8 cellular contexts compared by ENCODE assay signal in the genomic region with DNA sequence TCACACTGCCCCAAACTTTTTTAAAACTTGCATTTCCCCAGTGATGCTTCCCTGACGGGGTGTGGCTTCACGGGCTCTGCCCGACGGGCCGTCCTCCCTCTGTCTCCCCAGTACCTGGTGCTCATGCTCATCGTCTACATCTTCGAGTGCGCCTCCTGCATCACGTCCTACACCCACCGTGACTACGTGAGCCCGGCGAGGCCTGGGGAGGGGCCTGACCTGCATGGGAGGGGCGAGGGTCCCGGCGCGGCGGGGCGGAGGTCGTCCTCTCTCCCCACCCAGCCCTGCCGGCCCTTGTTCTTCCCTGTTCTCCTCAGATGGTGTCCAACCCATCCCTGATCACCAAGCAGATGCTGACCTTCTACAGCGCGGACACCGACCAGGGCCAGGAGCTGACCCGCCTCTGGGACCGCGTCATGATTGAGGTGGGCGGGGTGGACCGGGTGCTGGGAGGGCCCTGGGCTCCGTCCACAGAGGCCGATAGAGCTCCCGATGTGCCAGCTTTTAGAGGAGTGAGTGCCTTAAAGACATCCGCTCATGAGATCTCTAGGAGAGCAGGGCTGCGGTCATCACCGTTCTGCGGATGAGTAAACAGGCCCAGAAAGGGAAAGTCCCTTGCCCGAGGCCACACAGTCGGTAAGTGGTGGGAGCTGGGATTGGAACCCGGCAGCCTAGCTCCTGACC. TPM values are rescaled to one million over a fixed set of nuclear protein-coding genes. Genes with fewer than 3 reads are reported as not detected.
DNase-seq lines count a peak whose midpoint lies in the region; ATAC-seq and TF ChIP-seq lines count a peak whose summit lies in the region.

No MANE protein-coding gene starts in this region.

- H3K79me1 ChIP-seq in neuronal stem cell (ENCODE audit: low read depth, low read length), result no peaks in the 10 kb centered on the region

- peak overlapping the region; percentile 58 for H3K4me2 ChIP-seq in neuronal stem cell (ENCODE audit: insufficient read depth, low read length, poor library complexity, severe bottlenecking)

- no peaks in the 10 kb centered on the region for H3K36me3 Mint-ChIP-seq in Caco-2 (ENCODE audit: insufficient read depth, unreplicated experiment)

- no peaks in the 10 kb centered on the region for H3K9me3 Mint-ChIP-seq in Caco-2 (ENCODE audit: unreplicated experiment)

- POLR2A ChIA-PET in Caco-2 (lab: Charles Lee), result interaction anchor here (0.7 to 1.1 kb wide), 2 partner anchors 25 to 75 kb away, joined by 4 read pairs; a partner anchor contains a TSS

- peak overlapping the region; percentile 88 for H3K9ac ChIP-seq in neuronal stem cell (ENCODE audit: low read depth, low read length, poor library complexity)

- H2BK12ac ChIP-seq in neuronal stem cell (ENCODE audit: low read length), result peak overlapping the region; percentile 30

- H3K4me1 Mint-ChIP-seq in Caco-2 (ENCODE audit: low read depth, unreplicated experiment), result peaks cover 29% of the 10 kb centered on the region

- H3K18ac ChIP-seq in neuronal stem cell (ENCODE audit: low read length), result peak overlapping the region; percentile 84

- H3K4me3 ChIP-seq in Caco-2 (ENCODE audit: low read depth, low read length), result peak overlapping the region; percentile 52
- H3K4me3 ChIP-seq in esophagus muscularis mucosa, result peak overlapping the region; percentile 30 to 59 (median 42)
- peak overlapping the region; percentile 22 to 77 for H3K4me3 ChIP-seq in neuronal stem cell (ENCODE audit: low read length in 2 of 2)

- no peak for TF ChIP-seq POLR2A in esophagus muscularis mucosa (IDR thresholded peaks at IDR 0.05; ENCODE audit: low read depth)

- H3K9me3 ChIP-seq in Caco-2 (no peaks in the 10 kb centered on the region), esophagus muscularis mucosa (no peaks in the 10 kb centered on the region), neuronal stem cell (replicated peaks in 1 of 2; ENCODE audit: control insufficient read depth in 2 of 2, insufficient read depth in 1 of 2, low read depth in 1 of 2, low read length in 2 of 2) (peaks cover 0 to 3% of the 10 kb centered on the region in 2 donors)

- peak overlapping the region; percentile 52 for H3K23ac ChIP-seq in neuronal stem cell (ENCODE audit: low read depth, low read length, poor library complexity)

- H2BK120ac ChIP-seq in neuronal stem cell (ENCODE audit: low read depth, low read length), result no peak overlapping the region

- no peak for TF ChIP-seq CTCF in Caco-2 (IDR thresholded peaks at IDR 0.05; ENCODE audit: insufficient read depth in 1 of 2, low read depth in 1 of 2, low read length in 1 of 2, severe bottlenecking in 1 of 2, unreplicated experiment in 1 of 2)
- no peak for TF ChIP-seq CTCF in esophagus muscularis mucosa (IDR thresholded peaks at IDR 0.05)

- peak overlapping the region; percentile 86 for H4K8ac ChIP-seq in neuronal stem cell (ENCODE audit: low read depth, low read length)

- 7% methylated on average over 34 of the region's 39 CpGs for WGBS in esophagus muscularis mucosa
- WGBS in neuronal stem cell (ENCODE audit: extremely low coverage in 2 of 2, insufficient read length in 2 of 2, insufficient replicate concordance in 1 of 2), 2 donors, result no CpG with 5 or more reads among the region's 39 CpGs

- no peak overlapping the region for H3K27ac ChIP-seq in esophagus muscularis mucosa (replicated peaks in 1 of 4)
- H3K27ac ChIP-seq in neuronal stem cell (replicated peaks; ENCODE audit: low read length), result no peak overlapping the region

- peak overlapping the region; percentile 75 for H3K27ac Mint-ChIP-seq in Caco-2 (ENCODE audit: unreplicated experiment)

- no peak overlapping the region for H3K4ac ChIP-seq in neuronal stem cell (ENCODE audit: low read length)

- H3K27me3 Mint-ChIP-seq in Caco-2 (ENCODE audit: insufficient read depth, unreplicated experiment), result peaks cover 12% of the 10 kb centered on the region

- H3K27me3 ChIP-seq in Caco-2 (replicated peaks; ENCODE audit: control insufficient read depth, insufficient read depth, low read length), result no peaks in the 10 kb centered on the region
- H3K27me3 ChIP-seq in esophagus muscularis mucosa, result peaks cover 0 to 64% (median 8%) of the 10 kb centered on the region in 4 donors
- H3K27me3 ChIP-seq in neuronal stem cell (ENCODE audit: control insufficient read depth in 3 of 3, insufficient read depth in 3 of 3, low read depth in 1 of 3, low read length in 3 of 3), result peaks cover 0 to 18% (median 10%) of the 10 kb centered on the region in 3 experiments

- BruUV-seq in Caco-2 (replicated peaks; lab: Mats Ljungman, UMichigan), result no TSS peak

- no peak overlapping the region for H2BK5ac ChIP-seq in neuronal stem cell (ENCODE audit: low read length)

- ATAC-seq in GM21515 (IDR thresholded peaks at IDR 0.05; ENCODE audit: unreplicated experiment) (no peak), GM21786 (IDR thresholded peaks at IDR 0.05; ENCODE audit: unreplicated experiment) (no peak), GM21360 (IDR thresholded peaks at IDR 0.05; ENCODE audit: unreplicated experiment) (no peak)

- H2BK15ac ChIP-seq in neuronal stem cell (ENCODE audit: low read length), result no peak overlapping the region

- no peak overlapping the region for H4K91ac ChIP-seq in neuronal stem cell (ENCODE audit: low read depth, low read length, poor library complexity)

- H3K36me3 ChIP-seq in Caco-2 (ENCODE audit: control insufficient read depth, insufficient read depth, low read length), result no peaks in the 10 kb centered on the region
- no peaks in the 10 kb centered on the region for H3K36me3 ChIP-seq in esophagus muscularis mucosa
- H3K36me3 ChIP-seq in neuronal stem cell (replicated peaks in 1 of 2; ENCODE audit: control insufficient read depth in 2 of 2, insufficient read depth in 2 of 2, low read length in 2 of 2), result no peaks in the 10 kb centered on the region

- CTCF ChIA-PET in Caco-2 (lab: Charles Lee), result interaction anchor here (0.6 to 1.1 kb wide), 3 partner anchors 25 to 72 kb away, joined by 3 to 4 read pairs (median 3); a partner anchor contains a TSS

- peak overlapping the region; percentile 81 for H3K4me3 Mint-ChIP-seq in Caco-2 (ENCODE audit: unreplicated experiment)

- H2AK5ac ChIP-seq in neuronal stem cell (ENCODE audit: low read depth, low read length), result no peak overlapping the region

- no peak for TF ChIP-seq EP300 in esophagus muscularis mucosa (IDR thresholded peaks at IDR 0.05)

- H3K14ac ChIP-seq in neuronal stem cell (ENCODE audit: low read length), result no peak overlapping the region

- intact Hi-C loops in Caco-2 (cut with micrococcal nuclease; ENCODE audit: unreplicated experiment), result no loop called here
- intact Hi-C loops in esophagus muscularis mucosa (cut with DNase I), result no loop called here

- peak overlapping the region; percentile 92 for H2AFZ ChIP-seq in neuronal stem cell (ENCODE audit: low read length)

- DNase-seq in Caco-2, result peak; percentile 66 to 68
- DNase-seq in LoVo (ENCODE audit: low spot score), result peak; percentile 43
- peak; percentile 6 for DNase-seq in activated CD8-positive, alpha-beta memory T cell treated with anti-CD3 and anti-CD28 coated beads, Interleukin-2, amount 50 U/mL, for 24 hours (ENCODE audit: extremely low read depth)
- no peak for DNase-seq in esophagus muscularis mucosa (ENCODE audit: extremely low spot score)
- DNase-seq in neuronal stem cell (ENCODE audit: low spot score), result no peak

- H3K4me1 ChIP-seq in Caco-2, result peaks cover 9% of the 10 kb centered on the region; the same call in 1 of the 2 replicates
- H3K4me1 ChIP-seq in esophagus muscularis mucosa, result peaks cover 3 to 10% (median 8%) of the 10 kb centered on the region in 4 donors
- H3K4me1 ChIP-seq in neuronal stem cell (ENCODE audit: control insufficient read depth in 2 of 2, insufficient read depth in 1 of 2, low read depth in 1 of 2, low read length in 2 of 2), result peaks cover 0 to 5% of the 10 kb centered on the region in 2 donors

RNA-seq across cellular contexts. Expression of a gene that starts 6.9 kb away (rescaled TPM):
- total RNA-seq in Caco-2 (2022) (not detected in 2 replicates), esophagus muscularis mucosa (not detected)
- polyA plus RNA-seq in neuronal stem cell (2013, experiment 1 of 2), result 0.53 TPM
- polyA plus RNA-seq in neuronal stem cell (2013, experiment 2 of 2), result 0.57 TPM

RNA-seq across cellular contexts. Expression of a gene that starts 25.1 kb away (rescaled TPM):
- total RNA-seq in Caco-2 (2022) (551 and 639 TPM in 2 replicates), esophagus muscularis mucosa (100 to 1,000 TPM; 205 to 508 (median 313) TPM)
- 708 TPM for polyA plus RNA-seq in neuronal stem cell (2013, experiment 1 of 2)
- 694 TPM for polyA plus RNA-seq in neuronal stem cell (2013, experiment 2 of 2)

RNA-seq across cellular contexts. Expression of a gene that starts 31.1 kb away (rescaled TPM):
- total RNA-seq in Caco-2 (2022), result not detected in 2 replicates
- total RNA-seq in esophagus muscularis mucosa, result not detected
- not detected for polyA plus RNA-seq in neuronal stem cell (2013, experiment 1 of 2)
- not detected for polyA plus RNA-seq in neuronal stem cell (2013, experiment 2 of 2)

RNA-seq across cellular contexts. Expression of a gene that starts 31.7 kb away (rescaled TPM):
- total RNA-seq in Caco-2 (2022), result 0.77 and 1.3 TPM in 2 replicates
- total RNA-seq in esophagus muscularis mucosa, result 1 to 10 TPM in 1 of 4 donors, not detected in 3; 3.4 TPM
- 2.1 TPM for polyA plus RNA-seq in neuronal stem cell (2013, experiment 1 of 2)
- 1.9 TPM for polyA plus RNA-seq in neuronal stem cell (2013, experiment 2 of 2)

RNA-seq across cellular contexts. Expression of a gene that starts 44.4 kb away (rescaled TPM):
- total RNA-seq in Caco-2 (2022) (140 and 165 TPM in 2 replicates), esophagus muscularis mucosa (100 to 1,000 TPM in 2 of 4 donors, 10 to 100 TPM in 2; 63.1 to 112 (median 95.2) TPM)
- polyA plus RNA-seq in neuronal stem cell (2013, experiment 1 of 2), result 39.0 TPM
- polyA plus RNA-seq in neuronal stem cell (2013, experiment 2 of 2), result 39.4 TPM

Comparison
In these comparisons a context has a peak if more than half of its experiments do, and no peak if none do; other contexts are left out.
1. DNase-seq: peak in Caco-2 (2 of 2), LoVo (single experiment) and activated CD8-positive, alpha-beta memory T cell treated with anti-CD3 and anti-CD28 coated beads, Interleukin-2, amount 50 U/mL, for 24 hours (single experiment); none in esophagus muscularis mucosa (single experiment) and neuronal stem cell (single experiment).
2. Peak in every context shown above with its lines, with median percentiles within 50 percentile points of each other: H3K4me3 ChIP-seq.